Comparison of ENCODE assay signal across 1 cellular context in the genomic region with DNA sequence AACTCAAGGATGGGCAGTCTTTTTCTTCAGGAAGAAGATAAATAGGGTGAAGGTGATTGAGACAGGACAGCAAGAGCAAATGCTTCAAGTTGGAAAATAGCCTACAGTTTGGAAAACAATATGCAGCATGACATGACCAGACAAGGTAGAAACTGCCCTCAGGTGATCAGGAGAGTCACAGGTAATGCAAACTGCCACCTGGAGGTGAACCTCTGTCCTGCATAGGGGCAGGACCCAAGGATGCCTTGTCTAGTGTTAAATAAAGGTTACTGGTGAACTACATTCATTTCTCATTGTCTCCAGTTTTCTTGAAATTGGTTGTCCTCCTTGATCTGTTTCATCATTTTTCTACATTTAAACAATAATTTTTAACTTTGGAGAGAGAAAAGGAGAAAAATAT.
TF ChIP-seq lines count a peak whose summit lies in the region.

No MANE protein-coding gene starts in this region.

TF ChIP-seq in GM23338, 12 proteins besides CTCF, POLR2A, EP300 and RAD21:
- TF ChIP-seq STAT1 (IDR thresholded peaks at IDR 0.05; ENCODE audit: unreplicated experiment) (no peak), CREB1 (CRISPR knock-in tag; IDR thresholded peaks at IDR 0.05; ENCODE audit: low read depth) (no peak), EZH2 (IDR thresholded peaks at IDR 0.05; ENCODE audit: low read depth, unreplicated experiment) (no peak), EZH2phosphoT487 (IDR thresholded peaks at IDR 0.05; ENCODE audit: unreplicated experiment) (no peak), POLR2AphosphoS5 (IDR thresholded peaks at IDR 0.05; ENCODE audit: low read depth) (no peak)
- TF ChIP-seq, protein P1, sequence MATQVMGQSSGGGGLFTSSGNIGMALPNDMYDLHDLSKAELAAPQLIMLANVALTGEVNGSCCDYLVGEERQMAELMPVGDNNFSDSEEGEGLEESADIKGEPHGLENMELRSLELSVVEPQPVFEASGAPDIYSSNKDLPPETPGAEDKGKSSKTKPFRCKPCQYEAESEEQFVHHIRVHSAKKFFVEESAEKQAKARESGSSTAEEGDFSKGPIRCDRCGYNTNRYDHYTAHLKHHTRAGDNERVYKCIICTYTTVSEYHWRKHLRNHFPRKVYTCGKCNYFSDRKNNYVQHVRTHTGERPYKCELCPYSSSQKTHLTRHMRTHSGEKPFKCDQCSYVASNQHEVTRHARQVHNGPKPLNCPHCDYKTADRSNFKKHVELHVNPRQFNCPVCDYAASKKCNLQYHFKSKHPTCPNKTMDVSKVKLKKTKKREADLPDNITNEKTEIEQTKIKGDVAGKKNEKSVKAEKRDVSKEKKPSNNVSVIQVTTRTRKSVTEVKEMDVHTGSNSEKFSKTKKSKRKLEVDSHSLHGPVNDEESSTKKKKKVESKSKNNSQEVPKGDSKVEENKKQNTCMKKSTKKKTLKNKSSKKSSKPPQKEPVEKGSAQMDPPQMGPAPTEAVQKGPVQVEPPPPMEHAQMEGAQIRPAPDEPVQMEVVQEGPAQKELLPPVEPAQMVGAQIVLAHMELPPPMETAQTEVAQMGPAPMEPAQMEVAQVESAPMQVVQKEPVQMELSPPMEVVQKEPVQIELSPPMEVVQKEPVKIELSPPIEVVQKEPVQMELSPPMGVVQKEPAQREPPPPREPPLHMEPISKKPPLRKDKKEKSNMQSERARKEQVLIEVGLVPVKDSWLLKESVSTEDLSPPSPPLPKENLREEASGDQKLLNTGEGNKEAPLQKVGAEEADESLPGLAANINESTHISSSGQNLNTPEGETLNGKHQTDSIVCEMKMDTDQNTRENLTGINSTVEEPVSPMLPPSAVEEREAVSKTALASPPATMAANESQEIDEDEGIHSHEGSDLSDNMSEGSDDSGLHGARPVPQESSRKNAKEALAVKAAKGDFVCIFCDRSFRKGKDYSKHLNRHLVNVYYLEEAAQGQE (IDR thresholded peaks at IDR 0.05; ENCODE audit: unreplicated experiment), result no peak
- TF ChIP-seq, protein P2, sequence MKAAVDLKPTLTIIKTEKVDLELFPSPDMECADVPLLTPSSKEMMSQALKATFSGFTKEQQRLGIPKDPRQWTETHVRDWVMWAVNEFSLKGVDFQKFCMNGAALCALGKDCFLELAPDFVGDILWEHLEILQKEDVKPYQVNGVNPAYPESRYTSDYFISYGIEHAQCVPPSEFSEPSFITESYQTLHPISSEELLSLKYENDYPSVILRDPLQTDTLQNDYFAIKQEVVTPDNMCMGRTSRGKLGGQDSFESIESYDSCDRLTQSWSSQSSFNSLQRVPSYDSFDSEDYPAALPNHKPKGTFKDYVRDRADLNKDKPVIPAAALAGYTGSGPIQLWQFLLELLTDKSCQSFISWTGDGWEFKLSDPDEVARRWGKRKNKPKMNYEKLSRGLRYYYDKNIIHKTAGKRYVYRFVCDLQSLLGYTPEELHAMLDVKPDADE (IDR thresholded peaks at IDR 0.05), result no peak
TF ChIP-seq in GM23338: peak in this region for 0.
